ENCODE assay signal across 18 cellular contexts in genomic region chr2:182406221-182406620, GRCh38. TPM values are rescaled to one million over a fixed set of nuclear protein-coding genes. Genes with fewer than 3 reads are reported as not detected.
"Had no signal": no experiment of that assay in that cellular context is flagged by ENCODE, and none has a peak within 500 bp of the region (broad histone marks: within the 10 kb centered on the region; RNA-seq: fewer than 3 reads in every experiment).

No MANE protein-coding gene starts in this region.

- H3K4me1 Mint-ChIP-seq: activated B cell treated with CpG ODN at 0.5 μM for 24 hours had no signal

- H3K9me3 ChIP-seq: breast epithelium, right atrium auricular region had no signal

- H3K4me3 ChIP-seq: breast epithelium, right atrium auricular region had no signal

- H3K27me3 Mint-ChIP-seq: activated B cell treated with CpG ODN at 0.5 μM for 24 hours; activated naive CD8-positive, alpha-beta T cell; effector memory CD8-positive, alpha-beta T cell had no signal

- H3K27ac ChIP-seq: breast epithelium, right atrium auricular region had no signal

- ATAC-seq: activated CD8-positive, alpha-beta T cell treated with anti-CD3 and anti-CD28 coated beads, Interleukin-2, amount 10 ng/mL, durations not matched to agents 7 days and 5 days; activated T-cell treated with anti-CD3 and anti-CD28 coated beads, Interleukin-2, amount 50 U/mL, for 72 hours; effector memory CD8-positive, alpha-beta T cell; stimulated activated naive CD8-positive, alpha-beta T cell treated with anti-CD3 and anti-CD28 coated beads, Interleukin-15, Interleukin-2, amounts not matched to agents 100 U/mL and 50 U/mL, for 24 hours had no signal

- H3K27me3 ChIP-seq: breast epithelium, right atrium auricular region had no signal

- DNase-seq: activated B cell treated with CpG ODN at 0.5 μM for 24 hours; activated CD4-positive, alpha-beta T cell treated with anti-CD3 and anti-CD28 coated beads for 48 hours; activated CD8-positive, alpha-beta memory T cell treated with anti-CD3 and anti-CD28 coated beads, Interleukin-2, amount 50 U/mL, for 4 hours; activated CD8-positive, alpha-beta T cell treated with anti-CD3 and anti-CD28 coated beads, Interleukin-2, amount 10 ng/mL, durations not matched to agents 7 days and 5 days; activated gamma-delta T cell treated with Interleukin-2 at 50 U/mL for 16 hours; activated T-cell treated with anti-CD3 and anti-CD28 coated beads, Interleukin-2, amount 50 U/mL, for 72 hours; dermis blood vessel endothelial cell; effector memory CD8-positive, alpha-beta T cell; hypothalamus; kidney glomerular epithelial cell; nucleus accumbens; small intestine; stimulated activated naive CD8-positive, alpha-beta T cell treated with anti-CD3 and anti-CD28 coated beads, Interleukin-15, Interleukin-2, amounts not matched to agents 100 U/mL and 50 U/mL, for 24 hours had no signal

- H3K4me3 Mint-ChIP-seq: activated B cell treated with CpG ODN at 0.5 μM for 24 hours; activated CD8-positive, alpha-beta T cell treated with anti-CD3 and anti-CD28 coated beads, Interleukin-2, amount 10 ng/mL, durations not matched to agents 7 days and 5 days; activated naive CD8-positive, alpha-beta T cell; activated T-cell treated with anti-CD3 and anti-CD28 coated beads, Interleukin-2, amount 50 U/mL, for 72 hours; effector memory CD8-positive, alpha-beta T cell; nephron; T-helper 2 cell treated with Interferon-gamma antibody and Interleukin-4, amounts not matched to agents 5 μg/mL and 100 μg/mL, for 36 hours had no signal

- H3K9me3 Mint-ChIP-seq: T-helper 2 cell treated with Interferon-gamma antibody and Interleukin-4, amounts not matched to agents 5 μg/mL and 100 μg/mL, for 36 hours had no signal

- H3K4me1 ChIP-seq: breast epithelium, right atrium auricular region had no signal

- H3K36me3 Mint-ChIP-seq: activated naive CD8-positive, alpha-beta T cell had no signal

- H3K36me3 ChIP-seq: right atrium auricular region had no signal

- H3K27ac Mint-ChIP-seq: activated B cell treated with CpG ODN at 0.5 μM for 24 hours; activated CD8-positive, alpha-beta T cell treated with anti-CD3 and anti-CD28 coated beads, Interleukin-2, amount 10 ng/mL, durations not matched to agents 7 days and 5 days; activated naive CD8-positive, alpha-beta T cell; activated T-cell treated with anti-CD3 and anti-CD28 coated beads, Interleukin-2, amount 50 U/mL, for 72 hours; effector memory CD8-positive, alpha-beta T cell; nephron; T-helper 2 cell treated with Interferon-gamma antibody and Interleukin-4, amounts not matched to agents 5 μg/mL and 100 μg/mL, for 36 hours had no signal

RNA-seq across cellular contexts. Expression of gene PDE1A, which starts 20.6 kb away (rescaled TPM):
- total RNA-seq: activated B cell treated with CpG ODN at 0.5 μM for 24 hours; activated CD8-positive, alpha-beta T cell treated with anti-CD3 and anti-CD28 coated beads, Interleukin-2, amount 10 ng/mL, durations not matched to agents 7 days and 5 days; activated T-cell treated with anti-CD3 and anti-CD28 coated beads, Interleukin-2, amount 50 U/mL, for 72 hours had no signal
